1 cellular context compared by ENCODE assay signal in the genomic region with DNA sequence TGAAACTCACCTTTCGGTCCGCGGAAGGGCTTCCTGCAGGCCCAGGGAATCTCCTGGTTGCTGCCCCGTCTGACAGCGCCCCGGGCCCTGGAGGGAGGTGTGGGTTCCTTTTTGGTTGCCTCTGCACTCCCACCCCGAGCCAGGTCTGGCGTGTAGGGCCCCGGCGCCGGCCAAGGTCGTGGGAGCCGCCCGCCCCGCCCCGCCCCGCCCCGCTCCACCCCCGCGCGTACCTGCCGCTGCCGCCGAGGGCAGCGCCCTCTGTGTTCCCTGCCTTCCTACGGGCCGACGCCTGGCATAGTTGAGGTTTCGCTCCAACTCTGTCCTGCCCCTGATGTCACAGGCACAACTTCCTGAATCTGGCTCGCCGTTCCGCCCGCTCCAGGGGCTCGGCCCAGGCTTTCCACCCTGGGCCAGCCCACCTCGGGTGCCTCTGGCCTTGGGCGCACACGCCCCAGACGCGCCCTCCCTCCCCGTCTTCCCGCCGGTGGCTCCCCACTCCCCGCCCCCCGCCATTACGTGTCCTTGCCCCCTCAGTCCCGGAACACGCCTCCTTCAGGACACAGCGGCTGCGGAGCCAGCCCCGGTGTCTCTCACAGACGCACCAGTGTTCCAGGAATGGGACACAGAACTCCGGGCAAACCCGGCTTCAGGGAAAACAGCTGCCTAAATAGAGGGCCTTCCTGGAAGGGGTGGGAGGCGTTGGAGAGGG.
TF ChIP-seq lines count a peak whose summit lies in the region.

A gene (minus strand): TSS at position 147 of the 709 bp plus-strand sequence. CDS start 31,763 bp downstream, outside the sequence.

TF ChIP-seq in HepG2, 621 proteins besides CTCF, POLR2A, EP300 and RAD21 (continued from another document and continues in another):
- TF ChIP-seq, protein P1, sequence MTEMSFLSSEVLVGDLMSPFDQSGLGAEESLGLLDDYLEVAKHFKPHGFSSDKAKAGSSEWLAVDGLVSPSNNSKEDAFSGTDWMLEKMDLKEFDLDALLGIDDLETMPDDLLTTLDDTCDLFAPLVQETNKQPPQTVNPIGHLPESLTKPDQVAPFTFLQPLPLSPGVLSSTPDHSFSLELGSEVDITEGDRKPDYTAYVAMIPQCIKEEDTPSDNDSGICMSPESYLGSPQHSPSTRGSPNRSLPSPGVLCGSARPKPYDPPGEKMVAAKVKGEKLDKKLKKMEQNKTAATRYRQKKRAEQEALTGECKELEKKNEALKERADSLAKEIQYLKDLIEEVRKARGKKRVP (CRISPR knock-in tag; IDR thresholded peaks at IDR 0.05) = no peak
- TF ChIP-seq, protein P2, sequence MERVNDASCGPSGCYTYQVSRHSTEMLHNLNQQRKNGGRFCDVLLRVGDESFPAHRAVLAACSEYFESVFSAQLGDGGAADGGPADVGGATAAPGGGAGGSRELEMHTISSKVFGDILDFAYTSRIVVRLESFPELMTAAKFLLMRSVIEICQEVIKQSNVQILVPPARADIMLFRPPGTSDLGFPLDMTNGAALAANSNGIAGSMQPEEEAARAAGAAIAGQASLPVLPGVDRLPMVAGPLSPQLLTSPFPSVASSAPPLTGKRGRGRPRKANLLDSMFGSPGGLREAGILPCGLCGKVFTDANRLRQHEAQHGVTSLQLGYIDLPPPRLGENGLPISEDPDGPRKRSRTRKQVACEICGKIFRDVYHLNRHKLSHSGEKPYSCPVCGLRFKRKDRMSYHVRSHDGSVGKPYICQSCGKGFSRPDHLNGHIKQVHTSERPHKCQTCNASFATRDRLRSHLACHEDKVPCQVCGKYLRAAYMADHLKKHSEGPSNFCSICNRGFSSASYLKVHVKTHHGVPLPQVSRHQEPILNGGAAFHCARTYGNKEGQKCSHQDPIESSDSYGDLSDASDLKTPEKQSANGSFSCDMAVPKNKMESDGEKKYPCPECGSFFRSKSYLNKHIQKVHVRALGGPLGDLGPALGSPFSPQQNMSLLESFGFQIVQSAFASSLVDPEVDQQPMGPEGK (CRISPR knock-in tag; IDR thresholded peaks at IDR 0.05) = 0 out of 2 replicates have a peak, but pooled peaks have one; percentile 35
- TF ChIP-seq DMAP1 (CRISPR knock-in tag; IDR thresholded peaks at IDR 0.05) (no peak), CENPT (CRISPR knock-in tag; IDR thresholded peaks at IDR 0.05; ENCODE audit: low read depth) (no peak), MEIS1 (CRISPR knock-in tag; IDR thresholded peaks at IDR 0.05; ENCODE audit: borderline replicate concordance) (0 out of 2 replicates have a peak, but pooled peaks have one; percentile 36), SMAD3 (CRISPR knock-in tag; IDR thresholded peaks at IDR 0.05) (no peak), KDM1A (CRISPR knock-in tag; IDR thresholded peaks at IDR 0.05) (no peak), ELF3 (CRISPR knock-in tag; IDR thresholded peaks at IDR 0.05) (0 out of 2 replicates have a peak, but pooled peaks have one; percentile 15), HNRNPL (IDR thresholded peaks at IDR 0.05; ENCODE audit: low read depth, low read length) (0 out of 2 replicates have a peak, but pooled peaks have one; percentile 50), RXRB (CRISPR knock-in tag; IDR thresholded peaks at IDR 0.05; ENCODE audit: borderline replicate concordance) (no peak), ETV6 (CRISPR knock-in tag; conservative IDR thresholded peaks at IDR 0.05) (no peak), ZNF790 (CRISPR knock-in tag; IDR thresholded peaks at IDR 0.05; ENCODE audit: borderline replicate concordance) (no peak), GABPB1 (CRISPR knock-in tag; IDR thresholded peaks at IDR 0.05) (peak; percentile 57; the same call in 1 of the 2 replicates), ZKSCAN5 (CRISPR knock-in tag; IDR thresholded peaks at IDR 0.05) (no peak), ZSCAN9 (CRISPR knock-in tag; IDR thresholded peaks at IDR 0.05; ENCODE audit: borderline replicate concordance) (no peak)
- TF ChIP-seq, protein P3, sequence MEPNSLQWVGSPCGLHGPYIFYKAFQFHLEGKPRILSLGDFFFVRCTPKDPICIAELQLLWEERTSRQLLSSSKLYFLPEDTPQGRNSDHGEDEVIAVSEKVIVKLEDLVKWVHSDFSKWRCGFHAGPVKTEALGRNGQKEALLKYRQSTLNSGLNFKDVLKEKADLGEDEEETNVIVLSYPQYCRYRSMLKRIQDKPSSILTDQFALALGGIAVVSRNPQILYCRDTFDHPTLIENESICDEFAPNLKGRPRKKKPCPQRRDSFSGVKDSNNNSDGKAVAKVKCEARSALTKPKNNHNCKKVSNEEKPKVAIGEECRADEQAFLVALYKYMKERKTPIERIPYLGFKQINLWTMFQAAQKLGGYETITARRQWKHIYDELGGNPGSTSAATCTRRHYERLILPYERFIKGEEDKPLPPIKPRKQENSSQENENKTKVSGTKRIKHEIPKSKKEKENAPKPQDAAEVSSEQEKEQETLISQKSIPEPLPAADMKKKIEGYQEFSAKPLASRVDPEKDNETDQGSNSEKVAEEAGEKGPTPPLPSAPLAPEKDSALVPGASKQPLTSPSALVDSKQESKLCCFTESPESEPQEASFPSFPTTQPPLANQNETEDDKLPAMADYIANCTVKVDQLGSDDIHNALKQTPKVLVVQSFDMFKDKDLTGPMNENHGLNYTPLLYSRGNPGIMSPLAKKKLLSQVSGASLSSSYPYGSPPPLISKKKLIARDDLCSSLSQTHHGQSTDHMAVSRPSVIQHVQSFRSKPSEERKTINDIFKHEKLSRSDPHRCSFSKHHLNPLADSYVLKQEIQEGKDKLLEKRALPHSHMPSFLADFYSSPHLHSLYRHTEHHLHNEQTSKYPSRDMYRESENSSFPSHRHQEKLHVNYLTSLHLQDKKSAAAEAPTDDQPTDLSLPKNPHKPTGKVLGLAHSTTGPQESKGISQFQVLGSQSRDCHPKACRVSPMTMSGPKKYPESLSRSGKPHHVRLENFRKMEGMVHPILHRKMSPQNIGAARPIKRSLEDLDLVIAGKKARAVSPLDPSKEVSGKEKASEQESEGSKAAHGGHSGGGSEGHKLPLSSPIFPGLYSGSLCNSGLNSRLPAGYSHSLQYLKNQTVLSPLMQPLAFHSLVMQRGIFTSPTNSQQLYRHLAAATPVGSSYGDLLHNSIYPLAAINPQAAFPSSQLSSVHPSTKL (CRISPR knock-in tag; IDR thresholded peaks at IDR 0.05) = 0 out of 2 replicates have a peak, but pooled peaks have one; percentile 12
- TF ChIP-seq, protein P4, sequence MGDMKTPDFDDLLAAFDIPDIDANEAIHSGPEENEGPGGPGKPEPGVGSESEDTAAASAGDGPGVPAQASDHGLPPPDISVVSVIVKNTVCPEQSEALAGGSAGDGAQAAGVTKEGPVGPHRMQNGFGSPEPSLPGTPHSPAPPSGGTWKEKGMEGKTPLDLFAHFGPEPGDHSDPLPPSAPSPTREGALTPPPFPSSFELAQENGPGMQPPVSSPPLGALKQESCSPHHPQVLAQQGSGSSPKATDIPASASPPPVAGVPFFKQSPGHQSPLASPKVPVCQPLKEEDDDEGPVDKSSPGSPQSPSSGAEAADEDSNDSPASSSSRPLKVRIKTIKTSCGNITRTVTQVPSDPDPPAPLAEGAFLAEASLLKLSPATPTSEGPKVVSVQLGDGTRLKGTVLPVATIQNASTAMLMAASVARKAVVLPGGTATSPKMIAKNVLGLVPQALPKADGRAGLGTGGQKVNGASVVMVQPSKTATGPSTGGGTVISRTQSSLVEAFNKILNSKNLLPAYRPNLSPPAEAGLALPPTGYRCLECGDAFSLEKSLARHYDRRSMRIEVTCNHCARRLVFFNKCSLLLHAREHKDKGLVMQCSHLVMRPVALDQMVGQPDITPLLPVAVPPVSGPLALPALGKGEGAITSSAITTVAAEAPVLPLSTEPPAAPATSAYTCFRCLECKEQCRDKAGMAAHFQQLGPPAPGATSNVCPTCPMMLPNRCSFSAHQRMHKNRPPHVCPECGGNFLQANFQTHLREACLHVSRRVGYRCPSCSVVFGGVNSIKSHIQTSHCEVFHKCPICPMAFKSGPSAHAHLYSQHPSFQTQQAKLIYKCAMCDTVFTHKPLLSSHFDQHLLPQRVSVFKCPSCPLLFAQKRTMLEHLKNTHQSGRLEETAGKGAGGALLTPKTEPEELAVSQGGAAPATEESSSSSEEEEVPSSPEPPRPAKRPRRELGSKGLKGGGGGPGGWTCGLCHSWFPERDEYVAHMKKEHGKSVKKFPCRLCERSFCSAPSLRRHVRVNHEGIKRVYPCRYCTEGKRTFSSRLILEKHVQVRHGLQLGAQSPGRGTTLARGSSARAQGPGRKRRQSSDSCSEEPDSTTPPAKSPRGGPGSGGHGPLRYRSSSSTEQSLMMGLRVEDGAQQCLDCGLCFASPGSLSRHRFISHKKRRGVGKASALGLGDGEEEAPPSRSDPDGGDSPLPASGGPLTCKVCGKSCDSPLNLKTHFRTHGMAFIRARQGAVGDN (CRISPR knock-in tag; IDR thresholded peaks at IDR 0.05) = peak; percentile 37; the same call in 1 of the 2 replicates
- TF ChIP-seq, protein P5, sequence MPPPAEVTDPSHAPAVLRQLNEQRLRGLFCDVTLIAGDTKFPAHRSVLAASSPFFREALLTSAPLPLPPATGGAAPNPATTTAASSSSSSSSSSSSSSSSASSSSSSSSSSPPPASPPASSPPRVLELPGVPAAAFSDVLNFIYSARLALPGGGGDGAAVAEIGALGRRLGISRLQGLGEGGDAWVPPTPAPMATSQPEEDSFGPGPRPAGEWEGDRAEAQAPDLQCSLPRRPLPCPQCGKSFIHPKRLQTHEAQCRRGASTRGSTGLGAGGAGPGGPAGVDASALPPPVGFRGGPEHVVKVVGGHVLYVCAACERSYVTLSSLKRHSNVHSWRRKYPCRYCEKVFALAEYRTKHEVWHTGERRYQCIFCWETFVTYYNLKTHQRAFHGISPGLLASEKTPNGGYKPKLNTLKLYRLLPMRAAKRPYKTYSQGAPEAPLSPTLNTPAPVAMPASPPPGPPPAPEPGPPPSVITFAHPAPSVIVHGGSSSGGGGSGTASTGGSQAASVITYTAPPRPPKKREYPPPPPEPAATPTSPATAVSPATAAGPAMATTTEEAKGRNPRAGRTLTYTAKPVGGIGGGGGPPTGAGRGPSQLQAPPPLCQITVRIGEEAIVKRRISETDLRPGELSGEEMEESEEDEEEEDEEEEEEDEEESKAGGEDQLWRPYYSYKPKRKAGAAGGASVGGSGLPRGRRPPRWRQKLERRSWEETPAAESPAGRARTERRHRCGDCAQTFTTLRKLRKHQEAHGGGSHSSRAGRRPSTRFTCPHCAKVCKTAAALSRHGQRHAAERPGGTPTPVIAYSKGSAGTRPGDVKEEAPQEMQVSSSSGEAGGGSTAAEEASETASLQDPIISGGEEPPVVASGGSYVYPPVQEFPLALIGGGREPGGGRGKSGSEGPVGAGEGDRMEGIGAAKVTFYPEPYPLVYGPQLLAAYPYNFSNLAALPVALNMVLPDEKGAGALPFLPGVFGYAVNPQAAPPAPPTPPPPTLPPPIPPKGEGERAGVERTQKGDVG (CRISPR knock-in tag; IDR thresholded peaks at IDR 0.05; ENCODE audit: borderline replicate concordance) = no peak
- TF ChIP-seq, protein P6, sequence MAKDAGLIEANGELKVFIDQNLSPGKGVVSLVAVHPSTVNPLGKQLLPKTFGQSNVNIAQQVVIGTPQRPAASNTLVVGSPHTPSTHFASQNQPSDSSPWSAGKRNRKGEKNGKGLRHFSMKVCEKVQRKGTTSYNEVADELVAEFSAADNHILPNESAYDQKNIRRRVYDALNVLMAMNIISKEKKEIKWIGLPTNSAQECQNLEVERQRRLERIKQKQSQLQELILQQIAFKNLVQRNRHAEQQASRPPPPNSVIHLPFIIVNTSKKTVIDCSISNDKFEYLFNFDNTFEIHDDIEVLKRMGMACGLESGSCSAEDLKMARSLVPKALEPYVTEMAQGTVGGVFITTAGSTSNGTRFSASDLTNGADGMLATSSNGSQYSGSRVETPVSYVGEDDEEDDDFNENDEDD (CRISPR knock-in tag; IDR thresholded peaks at IDR 0.05; ENCODE audit: borderline replicate concordance) = 0 out of 2 replicates have a peak, but pooled peaks have one; percentile 24
- TF ChIP-seq, protein P7, sequence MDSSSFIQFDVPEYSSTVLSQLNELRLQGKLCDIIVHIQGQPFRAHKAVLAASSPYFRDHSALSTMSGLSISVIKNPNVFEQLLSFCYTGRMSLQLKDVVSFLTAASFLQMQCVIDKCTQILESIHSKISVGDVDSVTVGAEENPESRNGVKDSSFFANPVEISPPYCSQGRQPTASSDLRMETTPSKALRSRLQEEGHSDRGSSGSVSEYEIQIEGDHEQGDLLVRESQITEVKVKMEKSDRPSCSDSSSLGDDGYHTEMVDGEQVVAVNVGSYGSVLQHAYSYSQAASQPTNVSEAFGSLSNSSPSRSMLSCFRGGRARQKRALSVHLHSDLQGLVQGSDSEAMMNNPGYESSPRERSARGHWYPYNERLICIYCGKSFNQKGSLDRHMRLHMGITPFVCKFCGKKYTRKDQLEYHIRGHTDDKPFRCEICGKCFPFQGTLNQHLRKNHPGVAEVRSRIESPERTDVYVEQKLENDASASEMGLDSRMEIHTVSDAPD (CRISPR knock-in tag; IDR thresholded peaks at IDR 0.05) = no peak
- TF ChIP-seq, protein P8, sequence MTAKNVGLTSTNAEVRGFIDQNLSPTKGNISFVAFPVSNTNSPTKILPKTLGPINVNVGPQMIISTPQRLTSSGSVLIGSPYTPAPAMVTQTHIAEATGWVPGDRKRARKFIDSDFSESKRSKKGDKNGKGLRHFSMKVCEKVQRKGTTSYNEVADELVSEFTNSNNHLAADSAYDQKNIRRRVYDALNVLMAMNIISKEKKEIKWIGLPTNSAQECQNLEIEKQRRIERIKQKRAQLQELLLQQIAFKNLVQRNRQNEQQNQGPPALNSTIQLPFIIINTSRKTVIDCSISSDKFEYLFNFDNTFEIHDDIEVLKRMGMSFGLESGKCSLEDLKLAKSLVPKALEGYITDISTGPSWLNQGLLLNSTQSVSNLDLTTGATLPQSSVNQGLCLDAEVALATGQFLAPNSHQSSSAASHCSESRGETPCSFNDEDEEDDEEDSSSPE (CRISPR knock-in tag; IDR thresholded peaks at IDR 0.05) = 0 out of 2 replicates have a peak, but pooled peaks have one; percentile 19
